8 cellular contexts compared by ENCODE assay signal in the genomic region with DNA sequence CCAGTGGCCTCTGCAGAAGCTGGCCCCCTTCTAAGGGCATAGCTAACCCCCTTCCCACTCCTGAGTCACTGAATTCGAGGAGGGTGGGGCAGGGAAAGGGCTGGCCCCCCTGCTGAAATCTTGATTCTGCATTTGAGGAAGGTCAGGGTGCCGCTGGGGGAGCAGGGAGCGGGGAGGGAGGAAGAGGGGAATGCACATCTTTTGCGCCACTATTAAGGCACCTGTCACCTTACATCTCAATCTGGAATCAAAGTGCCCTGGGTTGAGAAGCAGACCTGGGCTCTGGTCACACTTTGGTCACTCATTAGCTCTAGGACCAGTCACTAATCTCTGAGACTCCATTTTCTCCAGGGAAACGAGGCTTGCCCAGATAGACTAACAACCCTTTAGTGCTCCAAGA.
DNase-seq lines count a peak whose midpoint lies in the region; ATAC-seq and TF ChIP-seq lines count a peak whose summit lies in the region.

No MANE protein-coding gene starts in this region.

- H3K4me1 Mint-ChIP-seq in CD14-positive monocyte (peaks cover 27% of the 10 kb centered on the region), IgD-negative memory B cell (peaks cover 0 to 11% (median 8%) of the 10 kb centered on the region in 3 donors), neural progenitor cell (peaks cover 44% of the 10 kb centered on the region)

- peaks cover 12% of the 10 kb centered on the region for H3K4me1 ChIP-seq in neural progenitor cell

- H3K27ac Mint-ChIP-seq in CD14-positive monocyte (peak overlapping the region in 1 of 7 donors; percentile 30), IgD-negative memory B cell (peak overlapping the region in 2 of 3 donors; percentile 1 to 66), neural progenitor cell (peak overlapping the region; percentile 33)

- H3F3A ChIP-seq in neural progenitor cell (ENCODE audit: low read depth): no peaks in the 10 kb centered on the region

- no peak overlapping the region for H3K9ac ChIP-seq in neural progenitor cell

- H2AFZ ChIP-seq in neural progenitor cell (replicated peaks): peak overlapping the region; percentile 99

- H3K36me3 ChIP-seq in neural progenitor cell: no peaks in the 10 kb centered on the region

- no peaks in the 10 kb centered on the region for H3K79me2 ChIP-seq in neural progenitor cell (ENCODE audit: low read depth)

- DNase-seq in CD14-positive monocyte (ENCODE audit: low spot score) (no peak), cerebellum (ENCODE audit: low spot score) (peak; percentile 9), neural progenitor cell (ENCODE audit: low spot score) (no peak), NCI-H2227 treated with DMSO at 0.1 percent for 48 hours (lab: John Stamatoyannopoulos, UW) (no peak), GM10266 (ENCODE audit: extremely low spot score) (no peak)

- H3K9me3 Mint-ChIP-seq in CD14-positive monocyte (peaks cover 0 to 2% (median 0%) of the 10 kb centered on the region in 7 donors), IgD-negative memory B cell (no peaks in the 10 kb centered on the region), neural progenitor cell (no peaks in the 10 kb centered on the region)

- TF ChIP-seq CTCF in CD14-positive monocyte (IDR thresholded peaks at IDR 0.05) (no peak), neural progenitor cell (IDR thresholded peaks at IDR 0.05) (no peak), GM10266 (IDR thresholded peaks at IDR 0.05; ENCODE audit: control insufficient read depth, insufficient read depth, low read depth, missing control alignments) (no peak)

- no peak overlapping the region for H3K27ac ChIP-seq in neural progenitor cell

- H3K4me3 ChIP-seq in neural progenitor cell: peak overlapping the region; percentile 58

- peak overlapping the region; percentile 86 to 98 for H3K4me3 Mint-ChIP-seq in CD14-positive monocyte
- peak overlapping the region; percentile 90 to 98 (median 93) for H3K4me3 Mint-ChIP-seq in IgD-negative memory B cell
- peak overlapping the region; percentile 90 for H3K4me3 Mint-ChIP-seq in neural progenitor cell

- H4K20me1 ChIP-seq in neural progenitor cell (ENCODE audit: low read depth): no peaks in the 10 kb centered on the region

- H3K36me3 Mint-ChIP-seq in CD14-positive monocyte: no peaks in the 10 kb centered on the region
- H3K36me3 Mint-ChIP-seq in IgD-negative memory B cell: no peaks in the 10 kb centered on the region
- H3K36me3 Mint-ChIP-seq in neural progenitor cell: no peaks in the 10 kb centered on the region

- peaks cover 38% of the 10 kb centered on the region for H3K27me3 ChIP-seq in neural progenitor cell

- no peak for ATAC-seq in GM19035 (IDR thresholded peaks at IDR 0.05; ENCODE audit: unreplicated experiment)
- no peak for ATAC-seq in GM21529 (IDR thresholded peaks at IDR 0.05; ENCODE audit: unreplicated experiment)

- H3K27me3 Mint-ChIP-seq in CD14-positive monocyte (ENCODE audit: low read depth in 3 of 3) (peaks cover 18 to 24% (median 19%) of the 10 kb centered on the region in 3 donors), IgD-negative memory B cell (peaks cover 12% of the 10 kb centered on the region), neural progenitor cell (ENCODE audit: insufficient read depth, low read depth) (peaks cover 6% of the 10 kb centered on the region)

- no peaks in the 10 kb centered on the region for H3K9me3 ChIP-seq in neural progenitor cell (ENCODE audit: low read depth)

- peak overlapping the region; percentile 96 for H3K4me2 ChIP-seq in neural progenitor cell

- intact Hi-C loops in CD14-positive monocyte (cut with micrococcal nuclease): loop anchor here (2.0 to 5.0 kb wide), 2 partner anchors 108 to 109 kb away; no protein-coding TSS in a partner anchor
